18 cellular contexts compared by ENCODE assay signal in genomic region chr2:47303341-47304148, GRCh38.
DNase-seq lines count a peak whose midpoint lies in the region; ATAC-seq and TF ChIP-seq lines count a peak whose summit lies in the region.
"Had no signal": no experiment of that assay in that cellular context is flagged by ENCODE, and none has a peak within 500 bp of the region (broad histone marks: within the 10 kb centered on the region; RNA-seq: fewer than 3 reads in every experiment).

No MANE protein-coding gene starts in this region.

- H3K18ac ChIP-seq in IMR-90 (ENCODE audit: low read depth, low read length) (peak overlapping the region; percentile 67; the same call in 1 of the 2 replicates), mesenchymal stem cell (ENCODE audit: low read depth in 1 of 2, low read length in 2 of 2) (peak overlapping the region in 1 of 2 experiments; percentile 49)

- CTCF ChIA-PET in IMR-90 (lab: Yijun Ruan, JAX), result interaction anchor here (1.0 kb wide), 1 partner anchor 288 kb away, joined by 3 read pairs; no protein-coding TSS in a partner anchor

- H3K27ac Mint-ChIP-seq in type B pancreatic cell, result peak overlapping the region; percentile 12
- H3K27ac Mint-ChIP-seq: activated CD4-positive, alpha-beta T cell treated with anti-CD3 and anti-CD28 coated beads for 36 hours; T-cell had no signal

- no peak overlapping the region for H3K9ac ChIP-seq in IMR-90 (ENCODE audit: low read depth, low read length)
- H3K9ac ChIP-seq in mesenchymal stem cell (ENCODE audit: low read length), result no peak overlapping the region

- H2AK5ac ChIP-seq in IMR-90 (ENCODE audit: low read depth, low read length) (no peak overlapping the region), mesenchymal stem cell (ENCODE audit: low read length, severe bottlenecking) (no peak overlapping the region)

- H3K14ac ChIP-seq in IMR-90 (replicated peaks; ENCODE audit: low read depth, low read length), result no peak overlapping the region
- H3K14ac ChIP-seq in mesenchymal stem cell (ENCODE audit: low read length in 2 of 2), result no peak overlapping the region

- H3K4me2 ChIP-seq in IMR-90 (ENCODE audit: low read depth, low read length) (peak overlapping the region; percentile 52; the same call in 1 of the 2 replicates), mesenchymal stem cell (ENCODE audit: low read length, poor library complexity, severe bottlenecking) (no peak overlapping the region)

- peak overlapping the region in 1 of 2 experiments; percentile 63 for H2BK12ac ChIP-seq in mesenchymal stem cell (ENCODE audit: low read length in 2 of 2)

- no peaks in the 10 kb centered on the region for H3K9me1 ChIP-seq in IMR-90 (ENCODE audit: insufficient read depth, low read length)

- H3K4me1 Mint-ChIP-seq in type B pancreatic cell (ENCODE audit: unreplicated experiment), result peaks cover 8% of the 10 kb centered on the region

- H3K56ac ChIP-seq in IMR-90 (ENCODE audit: extremely low read depth, insufficient read depth, low read length), result no peak overlapping the region

- in situ Hi-C loops in IMR-90 (cut with MboI; ENCODE audit: low sequenced_read_pairs), result no loop called here

- H2BK5ac ChIP-seq in IMR-90 (ENCODE audit: low read depth, low read length, poor library complexity, severe bottlenecking) (no peak overlapping the region), mesenchymal stem cell (ENCODE audit: low read depth, low read length, poor library complexity, severe bottlenecking) (no peak overlapping the region)

- H3K4me3 ChIP-seq in IMR-90 (ENCODE audit: insufficient read depth, low read depth, low read length) (no peak overlapping the region), mesenchymal stem cell (ENCODE audit: insufficient read depth in 1 of 2, low read depth in 1 of 2, low read length in 2 of 2) (no peak overlapping the region)
- H3K4me3 ChIP-seq: mucosa of descending colon, sigmoid colon had no signal

- no peaks in the 10 kb centered on the region for H3K9me3 Mint-ChIP-seq in type B pancreatic cell
- H3K9me3 Mint-ChIP-seq: T-cell had no signal

- H3K36me3 ChIP-seq in IMR-90 (ENCODE audit: control insufficient read depth, insufficient read depth, low read length) (no peaks in the 10 kb centered on the region), mesenchymal stem cell (ENCODE audit: control insufficient read depth in 1 of 2, insufficient read depth in 2 of 2, low read depth in 1 of 2, low read length in 2 of 2) (no peaks in the 10 kb centered on the region)
- H3K36me3 ChIP-seq: BE2C, sigmoid colon had no signal

- H2BK120ac ChIP-seq in IMR-90 (ENCODE audit: low read depth, low read length) (no peak overlapping the region), mesenchymal stem cell (ENCODE audit: low read depth, low read length) (no peak overlapping the region)

- H4K5ac ChIP-seq in IMR-90 (ENCODE audit: low read depth, low read length), result peak overlapping the region; percentile 56; the same call in 1 of the 2 replicates

- ATAC-seq in IMR-90 (ENCODE audit: low read depth), result peak; percentile 16; the same call in 1 of the 2 replicates
- ATAC-seq: activated CD4-positive, alpha-beta T cell treated with anti-CD3 and anti-CD28 coated beads for 36 hours; esophagus mucosa; mucosa of descending colon; T-cell had no signal

- H3K36me3 Mint-ChIP-seq in type B pancreatic cell, result no peaks in the 10 kb centered on the region
- H3K36me3 Mint-ChIP-seq: T-cell had no signal

- TF ChIP-seq CTCF in IMR-90 (conservative IDR thresholded peaks at IDR 0.05; ENCODE audit: low read depth, low read length) (no peak), type B pancreatic cell (conservative IDR thresholded peaks at IDR 0.05) (no peak)

- no peak overlapping the region for H2AK9ac ChIP-seq in IMR-90 (replicated peaks; ENCODE audit: low read depth, low read length, poor library complexity)

- no peak for TF ChIP-seq POLR2A in IMR-90 (IDR thresholded peaks at IDR 0.05; ENCODE audit: low read depth, low read length)

- H3K79me1 ChIP-seq in IMR-90 (ENCODE audit: low read depth in 1 of 2, low read length in 2 of 2), result peaks cover 0 to 3% of the 10 kb centered on the region in 2 experiments; a peak in 1 of 4 replicates
- no peaks in the 10 kb centered on the region for H3K79me1 ChIP-seq in mesenchymal stem cell (replicated peaks; ENCODE audit: low read length, poor library complexity, severe bottlenecking)

- H4K91ac ChIP-seq in IMR-90 (ENCODE audit: insufficient read depth, low read depth, low read length) (no peak overlapping the region), mesenchymal stem cell (ENCODE audit: low read length) (no peak overlapping the region)

- H4K8ac ChIP-seq in IMR-90 (ENCODE audit: low read depth in 2 of 2, low read length in 2 of 2), result no peak overlapping the region
- H4K8ac ChIP-seq in mesenchymal stem cell (ENCODE audit: low read length), result no peak overlapping the region

- H3K27me3 ChIP-seq in IMR-90 (ENCODE audit: control insufficient read depth, insufficient read depth, low read length), result no peaks in the 10 kb centered on the region
- peaks cover 0 to 7% of the 10 kb centered on the region in 2 experiments for H3K27me3 ChIP-seq in mesenchymal stem cell (ENCODE audit: control insufficient read depth in 1 of 2, insufficient read depth in 1 of 2, low read length in 2 of 2)
- H3K27me3 ChIP-seq: BE2C, sigmoid colon had no signal

- DNase-seq in IMR-90, result peak; percentile 29
- DNase-seq in amniotic epithelial cell (ENCODE audit: low read depth), result peak; percentile 90
- peak; percentile 72 for DNase-seq in mesenchymal stem cell
- DNase-seq in type B pancreatic cell (ENCODE audit: extremely low spot score, unreplicated experiment), result no peak
- no peak for DNase-seq in cerebellum (ENCODE audit: low spot score)
- DNase-seq in activated effector memory CD4-positive, alpha-beta T cell treated with anti-CD3 and anti-CD28 coated beads, Interleukin-2, amount 50 U/mL, for 16 hours, result no peak
- DNase-seq in SW480 (ENCODE audit: low spot score), result no peak
- DNase-seq: activated CD4-positive, alpha-beta T cell treated with anti-CD3 and anti-CD28 coated beads for 36 hours; BE2C; dermis blood vessel endothelial cell; mucosa of descending colon; NCI-H1105; NK-92 treated with Interleukin-12 subunit alpha and Interleukin-12 subunit beta, amount 100 ng/mL, for 24 hours; RPMI8226; sigmoid colon; stimulated activated CD4-positive, alpha-beta T cell treated with anti-CD3 and anti-CD28 coated beads, Interleukin-2, amount 100 ng/mL, for 48 hours; T-cell had no signal

- intact Hi-C loops in IMR-90 (cut with micrococcal nuclease), result no loop called here

- H3K4me1 ChIP-seq in IMR-90 (ENCODE audit: control insufficient read depth, insufficient read depth, low read length), result peaks cover 6% of the 10 kb centered on the region
- peaks cover 5% of the 10 kb centered on the region for H3K4me1 ChIP-seq in mesenchymal stem cell (ENCODE audit: control insufficient read depth, insufficient read depth, low read depth, low read length)

- no peaks in the 10 kb centered on the region for H3K9me3 ChIP-seq in IMR-90 (ENCODE audit: control insufficient read depth, insufficient read depth, low read length)
- no peaks in the 10 kb centered on the region for H3K9me3 ChIP-seq in mesenchymal stem cell (ENCODE audit: control insufficient read depth, low read length)
- H3K9me3 ChIP-seq: BE2C, mucosa of descending colon, sigmoid colon had no signal

- WGBS in IMR-90 (ENCODE audit: extremely low coverage in 2 of 2, insufficient read length in 1 of 2), 2 experiments, result 14% methylated on average over 1 of the region's 3 CpGs; no CpG with 5 or more reads in 1 of the 2 experiments
- 10% methylated on average over 3 of the region's 3 CpGs for WGBS in mesenchymal stem cell

- POLR2A ChIA-PET in IMR-90 (lab: Charles Lee; ENCODE audit: unreplicated experiment), result interaction anchor here (0.6 to 1.1 kb wide), 2 partner anchors 86 to 131 kb away, joined by 4 to 5 read pairs; no protein-coding TSS in a partner anchor

- H2BK15ac ChIP-seq in IMR-90 (ENCODE audit: low read depth, low read length) (no peak overlapping the region), mesenchymal stem cell (ENCODE audit: low read depth, poor library complexity, severe bottlenecking) (no peak overlapping the region)

- no peak for TF ChIP-seq RAD21 in IMR-90 (IDR thresholded peaks at IDR 0.05; ENCODE audit: low read length)

- H4K20me1 ChIP-seq in IMR-90 (ENCODE audit: insufficient read depth, low read length), result no peaks in the 10 kb centered on the region

- 0 out of 2 replicates have a peak overlapping the region, but pooled peaks have one; percentile 20 for H3K23ac ChIP-seq in IMR-90 (ENCODE audit: low read depth, low read length)
- H3K23ac ChIP-seq in mesenchymal stem cell (ENCODE audit: low read length in 2 of 2), result no peak overlapping the region

- H3K27me3 Mint-ChIP-seq in type B pancreatic cell, result peaks cover 9% of the 10 kb centered on the region

- H3K27ac ChIP-seq in IMR-90 (ENCODE audit: insufficient read depth, low read length) (no peak overlapping the region), mesenchymal stem cell (ENCODE audit: low read length, poor library complexity, severe bottlenecking) (no peak overlapping the region)

- H3K4ac ChIP-seq in IMR-90 (ENCODE audit: low read depth, low read length) (no peak overlapping the region), mesenchymal stem cell (ENCODE audit: low read depth in 1 of 2, low read length in 2 of 2) (no peak overlapping the region)

- no TSS peak for BruUV-seq in IMR-90 (replicated peaks; lab: Mats Ljungman, UMichigan)

- H3K4me3 Mint-ChIP-seq in type B pancreatic cell, result no peak overlapping the region
- H3K4me3 Mint-ChIP-seq: activated CD4-positive, alpha-beta T cell treated with anti-CD3 and anti-CD28 coated beads for 36 hours; T-cell had no signal

- H2AFZ ChIP-seq in IMR-90 (replicated peaks; ENCODE audit: low read length, poor library complexity) (no peak overlapping the region), mesenchymal stem cell (ENCODE audit: low read depth, low read length) (no peak overlapping the region)

- dilution Hi-C loops in IMR-90 (cut with HindIII; ENCODE audit: low sequenced_read_pairs, unreplicated experiment), result no loop called here

- no peak overlapping the region for H2BK20ac ChIP-seq in IMR-90 (ENCODE audit: low read depth, low read length)

TF ChIP-seq in IMR-90, 13 proteins besides CTCF, POLR2A, EP300 and RAD21:
- TF ChIP-seq CEBPB (IDR thresholded peaks at IDR 0.05; ENCODE audit: low read depth, low read length), result peak; percentile 68
- TF ChIP-seq NFE2L2 (IDR thresholded peaks at IDR 0.05; ENCODE audit: low read depth, low read length), result no peak

Comparison
In these comparisons a context has a peak if more than half of its experiments do, and no peak if none do; other contexts are left out.
1. DNase-seq: peak in IMR-90 (single experiment), amniotic epithelial cell (single experiment) and mesenchymal stem cell (single experiment); none in type B pancreatic cell (single experiment), cerebellum (single experiment), activated effector memory CD4-positive, alpha-beta T cell treated with anti-CD3 and anti-CD28 coated beads, Interleukin-2, amount 50 U/mL, for 16 hours (single experiment) and SW480 (single experiment).